ENCODE assay signal across 23 cellular contexts in the genomic region with DNA sequence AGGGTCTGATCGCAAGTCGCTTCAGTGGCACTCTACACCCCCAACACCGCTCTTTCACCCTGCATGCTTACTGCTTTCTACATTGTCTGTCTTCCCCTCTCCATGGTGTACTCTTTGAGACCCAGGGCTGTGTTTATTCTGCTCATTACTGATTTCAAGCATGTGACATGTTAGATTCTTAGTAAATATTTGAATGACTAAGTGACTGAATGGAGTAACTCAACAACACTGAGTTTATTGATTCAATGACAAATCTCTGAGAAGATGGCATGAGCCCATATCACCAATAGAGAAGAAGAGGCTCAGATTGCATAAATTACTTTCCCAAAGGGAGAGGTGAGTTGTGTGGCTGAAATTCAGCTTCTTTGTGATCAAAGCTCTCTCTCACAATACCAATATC.
"Had no signal": no experiment of that assay in that cellular context is flagged by ENCODE, and none has a peak within 500 bp of the region (broad histone marks: within the 10 kb centered on the region; RNA-seq: fewer than 3 reads in every experiment).

No MANE protein-coding gene starts in this region.

- H3K4me3 ChIP-seq: cardiac muscle cell, MG63, PC-9, SK-N-MC had no signal

- H3K27ac Mint-ChIP-seq: activated CD4-positive, alpha-beta T cell treated with anti-CD3 and anti-CD28 coated beads for 36 hours; activated CD8-positive, alpha-beta T cell treated with anti-CD3 and anti-CD28 coated beads for 36 hours; activated naive CD4-positive, alpha-beta T cell treated with anti-CD3 and anti-CD28 coated beads, Interleukin-2, amount 10 ng/mL, durations not matched to agents 7 days and 5 days; activated naive CD8-positive, alpha-beta T cell treated with anti-CD3 and anti-CD28 coated beads for 36 hours; activated T-cell treated with anti-CD3 and anti-CD28 coated beads, Interleukin-2, amount 50 U/mL, for 72 hours; activated T-helper 2 cell treated with anti-CD3 and anti-CD28 coated beads, Interferon-gamma antibody, Interleukin-2, Interleukin-4, amounts not matched to agents 10 μg/mL and 5 μg/mL and 100 μg/mL, durations not matched to agents 14 hours and 24 hours and 36 hours had no signal

- H3K9me3 ChIP-seq: MG63 had no signal

- H3K27ac ChIP-seq: cardiac muscle cell, PC-9, SK-N-MC, WERI-Rb-1 had no signal

- H3K4me1 Mint-ChIP-seq: activated CD4-positive, alpha-beta T cell treated with anti-CD3 and anti-CD28 coated beads for 36 hours; activated naive CD4-positive, alpha-beta T cell treated with anti-CD3 and anti-CD28 coated beads, Interleukin-2, amount 10 ng/mL, durations not matched to agents 7 days and 5 days; activated naive CD8-positive, alpha-beta T cell treated with anti-CD3 and anti-CD28 coated beads for 36 hours had no signal

- ATAC-seq: activated CD4-positive, alpha-beta T cell treated with anti-CD3 and anti-CD28 coated beads for 36 hours; activated CD8-positive, alpha-beta T cell treated with anti-CD3 and anti-CD28 coated beads for 36 hours; activated T-cell treated with anti-CD3 and anti-CD28 coated beads, Interleukin-2, amount 50 U/mL, for 72 hours had no signal

- H3K4me2 ChIP-seq: PC-9 had no signal

- H3K9me3 Mint-ChIP-seq: activated CD8-positive, alpha-beta T cell treated with anti-CD3 and anti-CD28 coated beads for 36 hours; activated naive CD4-positive, alpha-beta T cell treated with anti-CD3 and anti-CD28 coated beads, Interleukin-2, amount 10 ng/mL, durations not matched to agents 7 days and 5 days; activated naive CD8-positive, alpha-beta T cell treated with anti-CD3 and anti-CD28 coated beads for 36 hours; activated T-cell treated with anti-CD3 and anti-CD28 coated beads, Interleukin-2, amount 50 U/mL, for 72 hours; activated T-helper 2 cell treated with anti-CD3 and anti-CD28 coated beads, Interferon-gamma antibody, Interleukin-2, Interleukin-4, amounts not matched to agents 10 μg/mL and 5 μg/mL and 100 μg/mL, durations not matched to agents 14 hours and 24 hours and 36 hours had no signal

- H3K36me3 ChIP-seq: brain microvascular endothelial cell, cardiac muscle cell, MG63, WERI-Rb-1 had no signal

- H3K36me3 Mint-ChIP-seq: activated naive CD4-positive, alpha-beta T cell treated with anti-CD3 and anti-CD28 coated beads, Interleukin-2, amount 10 ng/mL, durations not matched to agents 7 days and 5 days; activated naive CD8-positive, alpha-beta T cell treated with anti-CD3 and anti-CD28 coated beads for 36 hours had no signal

- H3K4me3 Mint-ChIP-seq: activated CD4-positive, alpha-beta T cell treated with anti-CD3 and anti-CD28 coated beads for 36 hours; activated CD8-positive, alpha-beta T cell treated with anti-CD3 and anti-CD28 coated beads for 36 hours; activated naive CD4-positive, alpha-beta T cell treated with anti-CD3 and anti-CD28 coated beads, Interleukin-2, amount 10 ng/mL, durations not matched to agents 7 days and 5 days; activated naive CD8-positive, alpha-beta T cell treated with anti-CD3 and anti-CD28 coated beads for 36 hours; activated T-cell treated with anti-CD3 and anti-CD28 coated beads, Interleukin-2, amount 50 U/mL, for 72 hours had no signal

- DNase-seq: activated CD4-positive, alpha-beta T cell treated with anti-CD3 and anti-CD28 coated beads for 36 hours; activated CD8-positive, alpha-beta memory T cell treated with anti-CD3 and anti-CD28 coated beads, Interleukin-2, amount 50 U/mL, for 4 hours; activated CD8-positive, alpha-beta T cell treated with anti-CD3 and anti-CD28 coated beads for 36 hours; activated gamma-delta T cell treated with Interleukin-2 at 50 U/mL for 16 hours; activated naive CD4-positive, alpha-beta T cell treated with anti-CD3 and anti-CD28 coated beads, Interleukin-2, amount 10 ng/mL, durations not matched to agents 7 days and 5 days; activated naive CD8-positive, alpha-beta T cell treated with anti-CD3 and anti-CD28 coated beads for 36 hours; activated T-cell treated with anti-CD3 and anti-CD28 coated beads, Interleukin-2, amount 50 U/mL, for 72 hours; brain microvascular endothelial cell; MG63; MV-4-11; NCI-H1105; NCI-H1436; NCI-H1694 treated with DMSO at 0.1 percent for 48 hours; NCI-H2029 treated with DMSO at 0.1 percent for 48 hours; NCI-H345; NCI-H524; PC-9; SIG-M5; T-helper 1 cell; WERI-Rb-1 had no signal

- H2AFZ ChIP-seq: PC-9 had no signal

- H3K27me3 ChIP-seq: brain microvascular endothelial cell, cardiac muscle cell, MG63 had no signal
